Comparison of ENCODE assay signal across 1 cellular context in the genomic region with DNA sequence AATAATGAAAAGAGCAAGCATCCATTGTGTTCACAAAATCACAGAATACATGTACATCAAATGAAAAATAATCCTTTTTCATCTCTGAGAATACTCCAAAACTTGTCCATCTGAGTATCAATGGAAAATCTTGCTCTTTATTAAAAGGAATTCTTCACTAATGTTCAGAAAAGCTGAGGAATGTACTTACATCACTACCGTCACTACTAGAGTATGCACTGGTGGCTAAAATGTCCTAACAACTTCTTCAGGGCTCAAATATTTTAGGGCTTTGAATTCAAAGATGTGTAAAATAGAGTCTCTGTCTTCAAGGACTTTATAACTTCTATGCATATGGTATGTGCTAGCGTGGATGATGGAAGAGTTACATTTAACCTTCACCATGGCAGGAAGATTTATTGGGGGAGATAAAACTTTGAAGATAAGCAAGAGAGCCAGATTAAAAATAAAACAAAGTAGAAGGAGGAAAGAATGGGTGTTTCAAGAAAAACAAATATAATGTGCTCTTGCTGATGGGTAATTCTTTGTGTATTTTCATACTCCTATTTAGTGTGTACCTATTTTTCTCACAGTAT.
TF ChIP-seq lines count a peak whose summit lies in the region.

No MANE protein-coding gene starts in this region.

TF ChIP-seq in HEK293, 187 proteins besides CTCF, POLR2A, EP300 and RAD21:
- TF ChIP-seq, protein P1, sequence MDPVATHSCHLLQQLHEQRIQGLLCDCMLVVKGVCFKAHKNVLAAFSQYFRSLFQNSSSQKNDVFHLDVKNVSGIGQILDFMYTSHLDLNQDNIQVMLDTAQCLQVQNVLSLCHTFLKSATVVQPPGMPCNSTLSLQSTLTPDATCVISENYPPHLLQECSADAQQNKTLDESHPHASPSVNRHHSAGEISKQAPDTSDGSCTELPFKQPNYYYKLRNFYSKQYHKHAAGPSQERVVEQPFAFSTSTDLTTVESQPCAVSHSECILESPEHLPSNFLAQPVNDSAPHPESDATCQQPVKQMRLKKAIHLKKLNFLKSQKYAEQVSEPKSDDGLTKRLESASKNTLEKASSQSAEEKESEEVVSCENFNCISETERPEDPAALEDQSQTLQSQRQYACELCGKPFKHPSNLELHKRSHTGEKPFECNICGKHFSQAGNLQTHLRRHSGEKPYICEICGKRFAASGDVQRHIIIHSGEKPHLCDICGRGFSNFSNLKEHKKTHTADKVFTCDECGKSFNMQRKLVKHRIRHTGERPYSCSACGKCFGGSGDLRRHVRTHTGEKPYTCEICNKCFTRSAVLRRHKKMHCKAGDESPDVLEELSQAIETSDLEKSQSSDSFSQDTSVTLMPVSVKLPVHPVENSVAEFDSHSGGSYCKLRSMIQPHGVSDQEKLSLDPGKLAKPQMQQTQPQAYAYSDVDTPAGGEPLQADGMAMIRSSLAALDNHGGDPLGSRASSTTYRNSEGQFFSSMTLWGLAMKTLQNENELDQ (tag by site-specific recombination; IDR thresholded peaks at IDR 0.05; ENCODE audit: low read depth): no peak
- TF ChIP-seq TCF7L2 (IDR thresholded peaks at IDR 0.05; ENCODE audit: borderline replicate concordance, low read depth, low read length) (peak; percentile 67; the same call in 1 of the 2 replicates), KLF1 (tag by site-specific recombination; IDR thresholded peaks at IDR 0.05) (no peak), ZNF837 (tag by site-specific recombination; IDR thresholded peaks at IDR 0.05) (no peak)
TF ChIP-seq in HEK293: peak in this region for 1.
